ENCODE assay signal across 17 cellular contexts in genomic region chr18:53416985-53417384, GRCh38.
"Had no signal": no experiment of that assay in that cellular context is flagged by ENCODE, and none has a peak within 500 bp of the region (broad histone marks: within the 10 kb centered on the region; RNA-seq: fewer than 3 reads in every experiment).

No MANE protein-coding gene starts in this region.

- DNase-seq: activated CD4-positive, alpha-beta T cell treated with anti-CD3 and anti-CD28 coated beads, Interleukin-2, amount 10 ng/mL, durations not matched to agents 7 days and 5 days; activated CD4-positive, CD25-positive, alpha-beta regulatory T cell; activated effector memory CD4-positive, alpha-beta T cell treated with anti-CD3 and anti-CD28 coated beads, Interleukin-2, amount 50 U/mL, for 16 hours; activated T-cell treated with anti-CD3 and anti-CD28 coated beads, Interleukin-2, amount 50 U/mL, for 1 hour; gastrocnemius medialis; left cardiac atrium; lower lobe of right lung; mucosa of descending colon; naive thymus-derived CD8-positive, alpha-beta T cell; nucleus accumbens; stomach had no signal

- H3K27me3 ChIP-seq: breast epithelium, gastrocnemius medialis, right atrium auricular region, stomach had no signal

- H3K27ac ChIP-seq: breast epithelium, gastrocnemius medialis, lower lobe of right lung, right atrium auricular region, skin epidermis, stomach, thoracic aorta had no signal

- H3K9me3 ChIP-seq: breast epithelium, gastrocnemius medialis, lower lobe of right lung, mucosa of descending colon, right atrium auricular region, stomach, thoracic aorta had no signal

- H3K27ac Mint-ChIP-seq: activated CD4-positive, alpha-beta T cell treated with anti-CD3 and anti-CD28 coated beads, Interleukin-2, amount 10 ng/mL, durations not matched to agents 7 days and 5 days; activated naive CD4-positive, alpha-beta T cell treated with anti-CD3 and anti-CD28 coated beads, Interleukin-2, amount 50 U/mL, for 72 hours; naive thymus-derived CD8-positive, alpha-beta T cell; T-helper 1 cell treated with Interleukin-12 subunit alpha and Interleukin-12 subunit beta and Interleukin-4 antibody, amounts not matched to agents 30 μg/mL and 1 μg/mL, for 36 hours had no signal

- H3K36me3 Mint-ChIP-seq: activated naive CD4-positive, alpha-beta T cell treated with anti-CD3 and anti-CD28 coated beads, Interleukin-2, amount 50 U/mL, for 72 hours; naive thymus-derived CD8-positive, alpha-beta T cell had no signal

- ATAC-seq: activated naive CD4-positive, alpha-beta T cell treated with anti-CD3 and anti-CD28 coated beads, Interleukin-2, amount 50 U/mL, for 72 hours; gastrocnemius medialis; left cardiac atrium; lower lobe of right lung; mucosa of descending colon; naive thymus-derived CD8-positive, alpha-beta T cell had no signal

- H3K36me3 ChIP-seq: breast epithelium, gastrocnemius medialis, lower lobe of right lung, right atrium auricular region, stomach, thoracic aorta had no signal

- H3K4me3 ChIP-seq: breast epithelium, gastrocnemius medialis, lower lobe of right lung, mucosa of descending colon, right atrium auricular region, skin epidermis, stomach, thoracic aorta had no signal

- H3K4me1 Mint-ChIP-seq: activated CD4-positive, alpha-beta T cell treated with anti-CD3 and anti-CD28 coated beads, Interleukin-2, amount 10 ng/mL, durations not matched to agents 7 days and 5 days; naive thymus-derived CD8-positive, alpha-beta T cell had no signal

- H3K4me3 Mint-ChIP-seq: activated CD4-positive, alpha-beta T cell treated with anti-CD3 and anti-CD28 coated beads, Interleukin-2, amount 10 ng/mL, durations not matched to agents 7 days and 5 days; naive thymus-derived CD8-positive, alpha-beta T cell; T-helper 1 cell treated with Interleukin-12 subunit alpha and Interleukin-12 subunit beta and Interleukin-4 antibody, amounts not matched to agents 30 μg/mL and 1 μg/mL, for 36 hours had no signal

- H3K9me3 Mint-ChIP-seq: activated CD4-positive, alpha-beta T cell treated with anti-CD3 and anti-CD28 coated beads, Interleukin-2, amount 10 ng/mL, durations not matched to agents 7 days and 5 days; T-helper 1 cell treated with Interleukin-12 subunit alpha and Interleukin-12 subunit beta and Interleukin-4 antibody, amounts not matched to agents 30 μg/mL and 1 μg/mL, for 36 hours had no signal

- H3K27me3 Mint-ChIP-seq: activated CD4-positive, alpha-beta T cell treated with anti-CD3 and anti-CD28 coated beads, Interleukin-2, amount 10 ng/mL, durations not matched to agents 7 days and 5 days; naive thymus-derived CD8-positive, alpha-beta T cell had no signal

- H3K4me1 ChIP-seq: breast epithelium, gastrocnemius medialis, lower lobe of right lung, right atrium auricular region, stomach had no signal
